ENCODE assay signal across 8 cellular contexts in genomic region chr6:157981395-157982296, GRCh38. TPM values are rescaled to one million over a fixed set of nuclear protein-coding genes. Genes with fewer than 3 reads are reported as not detected.
DNase-seq lines count a peak whose midpoint lies in the region; ATAC-seq and TF ChIP-seq lines count a peak whose summit lies in the region.

TSS of gene SYNJ2 (plus strand) at chr6:157981863. CDS start at chr6:157981962, 99 bp downstream.

- H3K4ac ChIP-seq in neuronal stem cell (ENCODE audit: low read length), result no peak within 1 kb of the TSS

- no peak within 1 kb of the TSS for H2AK5ac ChIP-seq in neuronal stem cell (ENCODE audit: low read depth, low read length)

- H3K27me3 ChIP-seq in HL-60 (ENCODE audit: insufficient read depth, poor library complexity, severe bottlenecking), result no peaks in the 10 kb centered on the region
- H3K27me3 ChIP-seq in RWPE2 (ENCODE audit: insufficient read depth, poor library complexity, severe bottlenecking), result no peaks in the 10 kb centered on the region
- H3K27me3 ChIP-seq in foreskin keratinocyte, result no peaks in the 10 kb centered on the region
- peaks cover 0 to 6% (median 5%) of the 10 kb centered on the region in 3 experiments for H3K27me3 ChIP-seq in neuronal stem cell (ENCODE audit: control insufficient read depth in 3 of 3, insufficient read depth in 3 of 3, low read depth in 1 of 3, low read length in 3 of 3)

- no peak within 1 kb of the TSS for H2BK12ac ChIP-seq in neuronal stem cell (ENCODE audit: low read length)

- peak within 1 kb of the TSS; percentile 87 for H3K4me2 ChIP-seq in neuronal stem cell (ENCODE audit: insufficient read depth, low read length, poor library complexity, severe bottlenecking)

- ATAC-seq in GM19468 (IDR thresholded peaks at IDR 0.05; ENCODE audit: extremely low read depth, unreplicated experiment), result peak; percentile 55
- peak; percentile 84 for ATAC-seq in RWPE2 (ENCODE audit: low read depth)
- peak; percentile 89 for ATAC-seq in foreskin keratinocyte

- no peak within 1 kb of the TSS for H3K14ac ChIP-seq in neuronal stem cell (ENCODE audit: low read length)

- H3K4me1 ChIP-seq in RWPE2 (ENCODE audit: insufficient read depth, poor library complexity, severe bottlenecking) (no peaks in the 10 kb centered on the region), foreskin keratinocyte (no peaks in the 10 kb centered on the region), neuronal stem cell (ENCODE audit: control insufficient read depth in 2 of 2, insufficient read depth in 1 of 2, low read depth in 1 of 2, low read length in 2 of 2) (peaks cover 4 to 12% of the 10 kb centered on the region in 2 donors)

- H3K36me3 ChIP-seq in RWPE2 (ENCODE audit: low read depth) (no peaks in the 10 kb centered on the region), neuronal stem cell (replicated peaks in 1 of 2; ENCODE audit: control insufficient read depth in 2 of 2, insufficient read depth in 2 of 2, low read length in 2 of 2) (no peaks in the 10 kb centered on the region)

- DNase-seq in COLO668 (lab: John Stamatoyannopoulos, UW; ENCODE audit: unreplicated experiment), result peak; percentile 85
- peak; percentile 57 to 69 for DNase-seq in HL-60 (ENCODE audit: low read depth in 1 of 2, low spot score in 1 of 2)
- DNase-seq in RWPE2 (ENCODE audit: low spot score), result peak; percentile 75
- peak; percentile 81 for DNase-seq in activated effector memory CD4-positive, alpha-beta T cell treated with Interleukin-2 at 50 U/mL for 16 hours
- peak in 1 of 2 donors; percentile 53 for DNase-seq in foreskin keratinocyte
- peak; percentile 70 for DNase-seq in neuronal stem cell (ENCODE audit: low spot score)
- DNase-seq in superior temporal gyrus (ENCODE audit: extremely low spot score), result peak; percentile 51

- H2BK120ac ChIP-seq in neuronal stem cell (ENCODE audit: low read depth, low read length), result peak within 1 kb of the TSS; percentile 85

- H4K8ac ChIP-seq in neuronal stem cell (ENCODE audit: low read depth, low read length), result peak within 1 kb of the TSS; percentile 72

- peak within 1 kb of the TSS; percentile 70 for H2BK15ac ChIP-seq in neuronal stem cell (ENCODE audit: low read length)

- TF ChIP-seq CTCF in HL-60 (IDR thresholded peaks at IDR 0.05; ENCODE audit: insufficient read depth, low read length) (no peak), RWPE2 (IDR thresholded peaks at IDR 0.05; ENCODE audit: poor library complexity, severe bottlenecking) (peak; percentile 86), foreskin keratinocyte (conservative IDR thresholded peaks at IDR 0.05) (peak; percentile 72)

- peak within 1 kb of the TSS; percentile 82 for H3K9ac ChIP-seq in neuronal stem cell (ENCODE audit: low read depth, low read length, poor library complexity)

- no CpG with 5 or more reads among the region's 108 CpGs for WGBS in neuronal stem cell (ENCODE audit: extremely low coverage in 2 of 2, insufficient read length in 2 of 2, insufficient replicate concordance in 1 of 2), 2 donors

- H2BK5ac ChIP-seq in neuronal stem cell (ENCODE audit: low read length), result peak within 1 kb of the TSS; percentile 92

- no peak within 1 kb of the TSS for H4K91ac ChIP-seq in neuronal stem cell (ENCODE audit: low read depth, low read length, poor library complexity)

- peak within 1 kb of the TSS; percentile 54 for H3K4me3 ChIP-seq in HL-60 (replicated peaks; ENCODE audit: insufficient read depth, low read length)
- peak within 1 kb of the TSS; percentile 74 for H3K4me3 ChIP-seq in RWPE2 (ENCODE audit: severe bottlenecking)
- peak within 1 kb of the TSS; percentile 65 to 85 for H3K4me3 ChIP-seq in neuronal stem cell (ENCODE audit: low read length in 2 of 2)

- H3K79me1 ChIP-seq in neuronal stem cell (ENCODE audit: low read depth, low read length), result no peaks in the 10 kb centered on the region

- H3K18ac ChIP-seq in neuronal stem cell (ENCODE audit: low read length), result peak within 1 kb of the TSS; percentile 98

- H3K27ac ChIP-seq in HL-60 (replicated peaks), result peak within 1 kb of the TSS; percentile 55
- peak within 1 kb of the TSS; percentile 35 for H3K27ac ChIP-seq in RWPE2 (ENCODE audit: poor library complexity, severe bottlenecking)
- peak within 1 kb of the TSS; percentile 55 for H3K27ac ChIP-seq in foreskin keratinocyte
- H3K27ac ChIP-seq in neuronal stem cell (replicated peaks; ENCODE audit: low read length), result no peak within 1 kb of the TSS

- H3K9me3 ChIP-seq in RWPE2 (ENCODE audit: severe bottlenecking) (no peaks in the 10 kb centered on the region), neuronal stem cell (replicated peaks in 1 of 2; ENCODE audit: control insufficient read depth in 2 of 2, insufficient read depth in 1 of 2, low read depth in 1 of 2, low read length in 2 of 2) (peaks cover 0 to 4% of the 10 kb centered on the region in 2 donors)

- peak within 1 kb of the TSS; percentile 9 for H3K23ac ChIP-seq in neuronal stem cell (ENCODE audit: low read depth, low read length, poor library complexity)

- H2AFZ ChIP-seq in neuronal stem cell (ENCODE audit: low read length), result peak within 1 kb of the TSS; percentile 97

RNA-seq across cellular contexts. Expression of gene SYNJ2, which starts in this region (rescaled TPM):
- 15.7 and 16.2 TPM in 2 replicates for total RNA-seq in foreskin keratinocyte
- 8.6 and 11.1 TPM in 2 replicates for polyA plus RNA-seq in foreskin keratinocyte
- polyA plus RNA-seq in neuronal stem cell (2013, experiment 1 of 2), result 1.8 TPM
- polyA plus RNA-seq in neuronal stem cell (2013, experiment 2 of 2), result 1.9 TPM
